Comparison of ENCODE assay signal across 12 cellular contexts in the genomic region with DNA sequence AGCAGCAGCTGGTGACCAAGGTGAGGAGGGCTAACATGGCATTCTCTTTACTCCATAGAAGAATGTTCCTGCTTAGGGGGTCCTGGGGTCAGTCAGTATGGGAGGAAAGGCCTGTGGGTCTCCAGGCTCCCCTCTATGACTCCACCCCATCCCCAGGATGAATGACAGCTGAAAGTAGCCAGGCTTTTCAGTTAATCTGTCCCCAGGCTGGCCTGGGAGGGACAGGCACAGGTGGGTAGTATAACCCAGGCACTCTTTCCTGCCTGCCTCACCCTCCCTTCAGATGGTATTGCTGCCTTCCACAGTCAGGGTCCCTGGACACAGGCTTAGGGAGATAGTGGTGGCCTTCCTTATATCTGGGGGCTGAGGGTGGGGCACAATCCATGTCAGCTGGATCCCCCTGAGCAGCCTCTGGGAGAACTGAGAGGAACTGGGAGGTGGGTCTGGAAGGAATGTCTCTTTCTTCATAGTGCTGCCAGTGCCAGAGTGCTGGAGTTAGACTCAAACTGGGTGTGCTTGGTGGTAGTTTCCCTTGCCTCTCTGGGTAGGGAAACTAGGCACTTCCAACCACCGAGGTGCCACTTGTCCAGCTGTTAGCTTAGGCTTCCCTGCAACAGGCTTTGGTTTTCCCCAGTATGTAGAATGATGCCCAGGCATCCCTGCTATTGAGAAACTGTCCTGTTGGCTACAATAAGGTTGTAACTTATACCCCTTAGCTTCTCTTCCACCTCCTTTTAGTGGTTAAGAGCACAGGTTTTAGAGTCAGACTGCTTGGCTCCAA. TPM values are rescaled to one million over a fixed set of nuclear protein-coding genes. Genes with fewer than 3 reads are reported as not detected.
DNase-seq lines count a peak whose midpoint lies in the region; ATAC-seq and TF ChIP-seq lines count a peak whose summit lies in the region.
"Had no signal": no experiment of that assay in that cellular context is flagged by ENCODE, and none has a peak within 500 bp of the region (broad histone marks: within the 10 kb centered on the region; RNA-seq: fewer than 3 reads in every experiment).

No MANE protein-coding gene starts in this region.

- H3K9me2 ChIP-seq in PC-9 (ENCODE audit: insufficient read depth): no peaks in the 10 kb centered on the region

- H3K79me2 ChIP-seq in PC-9 (ENCODE audit: low read depth): peaks cover 100% of the 10 kb centered on the region

- BruUV-seq in PC-9 (replicated peaks; lab: Mats Ljungman, UMichigan): no TSS peak

- H3F3A ChIP-seq in PC-9 (ENCODE audit: insufficient read depth, low read depth): peaks cover 20% of the 10 kb centered on the region

- CTCF ChIA-PET in activated CD4-positive, alpha-beta T cell treated with anti-CD3 and anti-CD28 coated beads for 36 hours (lab: Charles Lee): interaction anchor here (0.6 to 1.2 kb wide), 4 partner anchors 9 to 36 kb away, joined by 3 to 4 read pairs (median 3); no protein-coding TSS in a partner anchor
- CTCF ChIA-PET in PC-9 (lab: Charles Lee): no interaction called here

- no peak for DNase-seq in activated CD4-positive, alpha-beta T cell treated with anti-CD3 and anti-CD28 coated beads for 36 hours
- no peak for DNase-seq in activated CD4-positive, alpha-beta T cell treated with anti-CD3 and anti-CD28 coated beads, Interleukin-2, amount 50 U/mL, for 1 hour
- DNase-seq in PC-9 (no peak), heart right ventricle (no peak), amniotic stem cell (lab: John Stamatoyannopoulos, UW) (no peak), NCI-H2227 treated with DMSO at 0.1 percent for 48 hours (lab: John Stamatoyannopoulos, UW) (no peak), foreskin fibroblast (no peak)
- DNase-seq: 8988T; activated T-cell treated with anti-CD3 and anti-CD28 coated beads, Interleukin-2, amount 50 U/mL, for 4 hours; NCI-H2171 treated with DMSO at 0.1 percent for 48 hours had no signal

- ATAC-seq in activated CD4-positive, alpha-beta T cell treated with anti-CD3 and anti-CD28 coated beads for 36 hours: no peak
- peak in 5 of 8 donors; percentile 15 to 22 (median 18) for ATAC-seq in heart right ventricle

- H3K4me2 ChIP-seq in PC-9: no peak overlapping the region

- H3K4me3 ChIP-seq in PC-9: no peak overlapping the region
- no peak overlapping the region for H3K4me3 ChIP-seq in heart right ventricle
- H3K4me3 ChIP-seq in subcutaneous abdominal adipose tissue (ENCODE audit: low read depth in 1 of 5, low read length in 5 of 5): no peak overlapping the region
- no peak overlapping the region for H3K4me3 ChIP-seq in foreskin fibroblast (ENCODE audit: low read depth in 1 of 2, low read length in 2 of 2)
- H3K4me3 ChIP-seq: thoracic aorta had no signal

- TF ChIP-seq CTCF in PC-9 (conservative IDR thresholded peaks at IDR 0.05) (no peak), heart right ventricle (IDR thresholded peaks at IDR 0.05) (no peak), foreskin fibroblast (IDR thresholded peaks at IDR 0.05; ENCODE audit: low read depth, low read length) (no peak)

- H3K4me1 ChIP-seq in PC-9 (replicated peaks; ENCODE audit: insufficient read depth): peaks cover 11% of the 10 kb centered on the region
- peaks cover 25 to 100% (median 96%) of the 10 kb centered on the region in 9 donors for H3K4me1 ChIP-seq in heart right ventricle
- H3K4me1 ChIP-seq in subcutaneous abdominal adipose tissue (ENCODE audit: control insufficient read depth in 5 of 5, insufficient read depth in 5 of 5, low read length in 5 of 5): peaks cover 10 to 69% (median 68%) of the 10 kb centered on the region in 5 donors

- no peak overlapping the region for H3K4me3 Mint-ChIP-seq in activated CD4-positive, alpha-beta T cell treated with anti-CD3 and anti-CD28 coated beads for 36 hours
- H3K4me3 Mint-ChIP-seq: activated T-cell treated with anti-CD3 and anti-CD28 coated beads, Interleukin-2, amount 50 U/mL, for 4 hours had no signal

- intact Hi-C loops in activated CD4-positive, alpha-beta T cell treated with anti-CD3 and anti-CD28 coated beads for 36 hours (cut with DNase I, micrococcal nuclease): no loop called here
- intact Hi-C loops in PC-9 (cut with micrococcal nuclease; ENCODE audit: unreplicated experiment): no loop called here
- intact Hi-C loops in heart right ventricle (cut with DNase I): no loop called here

- H3K27me3 Mint-ChIP-seq in activated CD4-positive, alpha-beta T cell treated with anti-CD3 and anti-CD28 coated beads for 36 hours: no peaks in the 10 kb centered on the region

- H3K4me1 Mint-ChIP-seq in activated CD4-positive, alpha-beta T cell treated with anti-CD3 and anti-CD28 coated beads for 36 hours: peaks cover 93% of the 10 kb centered on the region

- H3K27me3 ChIP-seq in PC-9 (ENCODE audit: insufficient read depth, low read depth) (no peaks in the 10 kb centered on the region), heart right ventricle (no peaks in the 10 kb centered on the region), subcutaneous abdominal adipose tissue (ENCODE audit: control insufficient read depth in 5 of 5, insufficient read depth in 4 of 5, low read length in 5 of 5) (no peaks in the 10 kb centered on the region)

- 47 to 57% methylated on average over 1 of the region's 1 CpG for WGBS in heart right ventricle, 2 donors

- peak overlapping the region; percentile 61 for H3K27ac Mint-ChIP-seq in activated CD4-positive, alpha-beta T cell treated with anti-CD3 and anti-CD28 coated beads for 36 hours

- H3K9me3 ChIP-seq in PC-9 (ENCODE audit: insufficient read depth, low read depth) (no peaks in the 10 kb centered on the region), heart right ventricle (no peaks in the 10 kb centered on the region), subcutaneous abdominal adipose tissue (ENCODE audit: control insufficient read depth in 5 of 5, low read length in 5 of 5) (no peaks in the 10 kb centered on the region)
- H3K9me3 ChIP-seq: thoracic aorta had no signal

- H3K27ac ChIP-seq in PC-9 (0 out of 2 replicates have a peak overlapping the region, but pooled peaks have one; percentile 18), heart right ventricle (peak overlapping the region in 9 of 10 donors; percentile 39 to 79 (median 62)), subcutaneous abdominal adipose tissue (ENCODE audit: low read depth, low read length) (peak overlapping the region; percentile 56)

- POLR2A ChIA-PET in activated CD4-positive, alpha-beta T cell treated with anti-CD3 and anti-CD28 coated beads for 36 hours (lab: Charles Lee): interaction anchor here (1.0 kb wide), 1 partner anchor 21 kb away, joined by 3 read pairs; no protein-coding TSS in a partner anchor
- POLR2A ChIA-PET in PC-9 (lab: Charles Lee; ENCODE audit: unreplicated experiment): no interaction called here

- H3K9ac ChIP-seq in subcutaneous abdominal adipose tissue (ENCODE audit: low read length in 5 of 5): peak overlapping the region in 4 of 5 donors; percentile 3 to 47 (median 28)

- no peaks in the 10 kb centered on the region for H3K9me3 Mint-ChIP-seq in activated CD4-positive, alpha-beta T cell treated with anti-CD3 and anti-CD28 coated beads for 36 hours (ENCODE audit: low read depth)
- H3K9me3 Mint-ChIP-seq: activated T-cell treated with anti-CD3 and anti-CD28 coated beads, Interleukin-2, amount 50 U/mL, for 4 hours had no signal

- H3K36me3 ChIP-seq in PC-9 (ENCODE audit: low read depth) (0 out of 2 replicates have a peak, but pooled peaks cover 3% of the 10 kb centered on the region), heart right ventricle (no peaks in the 10 kb centered on the region), subcutaneous abdominal adipose tissue (ENCODE audit: control insufficient read depth in 5 of 5, insufficient read depth in 5 of 5, low read length in 5 of 5) (no peaks in the 10 kb centered on the region)
- H3K36me3 ChIP-seq: thoracic aorta had no signal

- H4K20me1 ChIP-seq in PC-9 (ENCODE audit: insufficient read depth): peaks cover 100% of the 10 kb centered on the region

- H2AFZ ChIP-seq in PC-9: no peak overlapping the region

- H3K36me3 Mint-ChIP-seq in activated CD4-positive, alpha-beta T cell treated with anti-CD3 and anti-CD28 coated beads for 36 hours (ENCODE audit: low read depth): peaks cover 8% of the 10 kb centered on the region

RNA-seq across cellular contexts. Expression of a gene that starts 27.8 kb away (rescaled TPM):
- total RNA-seq in activated CD4-positive, alpha-beta T cell treated with anti-CD3 and anti-CD28 coated beads for 36 hours: 100 to 1,000 TPM; 225 to 339 TPM
- total RNA-seq in PC-9 (2021): 232 and 290 TPM in 2 replicates
- total RNA-seq in heart right ventricle: 100 to 1,000 TPM; 138 to 197 (median 170) TPM
- polyA plus RNA-seq in heart right ventricle: 10 to 100 TPM; 26.4 to 30.4 TPM
